Comparison of ENCODE assay signal across 17 cellular contexts in the genomic region with DNA sequence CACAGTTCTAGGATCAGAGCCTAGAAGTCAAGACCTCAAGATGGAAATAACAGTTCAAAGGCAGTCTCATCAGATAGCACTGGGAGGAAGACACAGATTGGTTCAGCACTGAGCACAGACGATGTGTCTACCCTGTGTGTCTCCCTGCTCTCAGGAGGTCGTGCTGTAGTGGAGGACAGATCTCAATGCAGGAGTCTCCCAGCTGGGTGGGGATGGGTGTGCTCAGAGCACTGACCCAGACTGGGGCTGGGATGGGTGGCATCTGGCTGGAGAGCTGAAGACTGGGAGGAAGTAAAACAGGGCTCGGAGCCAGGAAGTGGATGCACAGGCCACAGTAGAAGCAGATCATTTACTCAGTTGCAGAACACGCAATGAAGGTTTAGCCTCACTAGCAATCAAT.
DNase-seq lines count a peak whose midpoint lies in the region; ATAC-seq, FAIRE-seq and TF ChIP-seq lines count a peak whose summit lies in the region.
"Had no signal": no experiment of that assay in that cellular context is flagged by ENCODE, and none has a peak within 500 bp of the region (broad histone marks: within the 10 kb centered on the region; RNA-seq: fewer than 3 reads in every experiment).

No MANE protein-coding gene starts in this region.

- CTCF ChIA-PET in activated CD8-positive, alpha-beta T cell treated with anti-CD3 and anti-CD28 coated beads, Interleukin-2, amount 10 ng/mL, durations not matched to agents 7 days and 5 days (lab: Charles Lee) = no interaction called here

- no peak overlapping the region for H4K5ac ChIP-seq in H9 (ENCODE audit: insufficient read length, low read depth, low read length)

- H2AFZ ChIP-seq in H9 (ENCODE audit: low read length) = no peak overlapping the region

- no peaks in the 10 kb centered on the region for H3K4me1 ChIP-seq in H9 (ENCODE audit: insufficient read depth, low read length)
- H3K4me1 ChIP-seq: vagina had no signal

- no peak overlapping the region for H3K9ac ChIP-seq in H9 (ENCODE audit: extremely low read depth, insufficient read length, low read length)

- H3K4ac ChIP-seq in H9 (ENCODE audit: low read depth, low read length) = no peak overlapping the region

- no peaks in the 10 kb centered on the region for H3K36me3 Mint-ChIP-seq in activated T-cell treated with anti-CD3 and anti-CD28 coated beads, Interleukin-2, amount 50 U/mL, for 24 hours (ENCODE audit: low read depth)
- H3K36me3 Mint-ChIP-seq in activated T-cell treated with anti-CD3 and anti-CD28 coated beads, Interleukin-2, amount 50 U/mL, for 72 hours (ENCODE audit: insufficient read depth in 2 of 2) = peaks cover 0 to 2% of the 10 kb centered on the region in 2 donors
- peaks cover 0 to 16% (median 0%) of the 10 kb centered on the region in 3 experiments; a peak in 4 of 7 replicates for H3K36me3 Mint-ChIP-seq in H9 (ENCODE audit: insufficient read depth in 1 of 3, low read depth in 3 of 3)
- no peaks in the 10 kb centered on the region for H3K36me3 Mint-ChIP-seq in activated CD8-positive, alpha-beta T cell treated with anti-CD3 and anti-CD28 coated beads, Interleukin-2, amount 10 ng/mL, durations not matched to agents 7 days and 5 days (ENCODE audit: low read depth)
- peaks cover under 1 to 6% (median 3%) of the 10 kb centered on the region in 3 donors for H3K36me3 Mint-ChIP-seq in naive thymus-derived CD8-positive, alpha-beta T cell
- H3K36me3 Mint-ChIP-seq: immature natural killer cell had no signal

- H2BK120ac ChIP-seq in H9 (ENCODE audit: low read depth, low read length, poor library complexity, severe bottlenecking) = no peak overlapping the region

- no peak overlapping the region for H3K14ac ChIP-seq in H9 (ENCODE audit: insufficient read depth, low read length)

- no peak overlapping the region for H3K27ac ChIP-seq in H9 (ENCODE audit: insufficient read length, low read depth, low read length)
- H3K27ac ChIP-seq: suprapubic skin, vagina had no signal

- H2BK12ac ChIP-seq in H9 (ENCODE audit: insufficient read length, low read depth, low read length) = no peak overlapping the region

- no CpG with 5 or more reads among the region's 4 CpGs for WGBS in H9 (ENCODE audit: extremely low coverage, insufficient read length, low lambda C conversion rate)

- POLR2A ChIA-PET in activated CD8-positive, alpha-beta T cell treated with anti-CD3 and anti-CD28 coated beads, Interleukin-2, amount 10 ng/mL, durations not matched to agents 7 days and 5 days (lab: Charles Lee) = no interaction called here
- POLR2A ChIA-PET in naive thymus-derived CD8-positive, alpha-beta T cell (lab: Charles Lee) = interaction anchor here (0.7 kb wide), 1 partner anchor 48 kb away, joined by 3 read pairs; no protein-coding TSS in a partner anchor

- no peak overlapping the region for H3K4me2 ChIP-seq in H9 (ENCODE audit: insufficient read depth, insufficient read length, low read length)

- H3K18ac ChIP-seq in H9 (ENCODE audit: insufficient read length, low read depth, low read length) = no peak overlapping the region

- no peak overlapping the region for H3K56ac ChIP-seq in H9 (ENCODE audit: insufficient read length, low read depth, low read length)

- H3K9me3 Mint-ChIP-seq in activated T-cell treated with anti-CD3 and anti-CD28 coated beads, Interleukin-2, amount 50 U/mL, for 24 hours = no peaks in the 10 kb centered on the region
- H3K9me3 Mint-ChIP-seq in activated T-cell treated with anti-CD3 and anti-CD28 coated beads, Interleukin-2, amount 50 U/mL, for 72 hours = no peaks in the 10 kb centered on the region
- H3K9me3 Mint-ChIP-seq in H9 = peaks cover 10 to 16% of the 10 kb centered on the region in 2 experiments; a peak in 4 of 5 replicates
- no peaks in the 10 kb centered on the region for H3K9me3 Mint-ChIP-seq in activated CD8-positive, alpha-beta T cell treated with anti-CD3 and anti-CD28 coated beads, Interleukin-2, amount 10 ng/mL, durations not matched to agents 7 days and 5 days (ENCODE audit: insufficient read depth)
- H3K9me3 Mint-ChIP-seq in naive thymus-derived CD8-positive, alpha-beta T cell = peaks cover 0 to 13% (median 5%) of the 10 kb centered on the region in 9 donors
- H3K9me3 Mint-ChIP-seq: immature natural killer cell had no signal

- H4K8ac ChIP-seq in H9 (replicated peaks; ENCODE audit: insufficient read length, low read depth, low read length) = no peak overlapping the region

- no peak overlapping the region for H3T11ph ChIP-seq in H9 (ENCODE audit: low read length)

- H3K79me2 ChIP-seq in H9 (ENCODE audit: insufficient read depth, low read length) = no peaks in the 10 kb centered on the region

- ATAC-seq in activated T-cell treated with anti-CD3 and anti-CD28 coated beads, Interleukin-2, amount 50 U/mL, for 72 hours (replicated peaks in 1 of 2) = no peak
- ATAC-seq in activated CD8-positive, alpha-beta T cell treated with anti-CD3 and anti-CD28 coated beads, Interleukin-2, amount 10 ng/mL, durations not matched to agents 7 days and 5 days = peak; percentile 42
- peak in 1 of 2 donors; percentile 86 for ATAC-seq in naive thymus-derived CD8-positive, alpha-beta T cell
- ATAC-seq in HG02798 (IDR thresholded peaks at IDR 0.05; ENCODE audit: poor library complexity, unreplicated experiment) = no peak
- ATAC-seq: K562 had no signal

- H3K27me3 ChIP-seq in H9 (ENCODE audit: insufficient read depth, low read length) = no peaks in the 10 kb centered on the region
- H3K27me3 ChIP-seq: suprapubic skin, vagina had no signal

- peaks cover 9% of the 10 kb centered on the region for H3K4me1 Mint-ChIP-seq in activated T-cell treated with anti-CD3 and anti-CD28 coated beads, Interleukin-2, amount 50 U/mL, for 24 hours (ENCODE audit: low read depth)
- H3K4me1 Mint-ChIP-seq in activated T-cell treated with anti-CD3 and anti-CD28 coated beads, Interleukin-2, amount 50 U/mL, for 72 hours (ENCODE audit: low read depth) = peaks cover 8% of the 10 kb centered on the region
- no peaks in the 10 kb centered on the region; a peak in 1 of 4 replicates for H3K4me1 Mint-ChIP-seq in H9
- peaks cover 8% of the 10 kb centered on the region for H3K4me1 Mint-ChIP-seq in activated CD8-positive, alpha-beta T cell treated with anti-CD3 and anti-CD28 coated beads, Interleukin-2, amount 10 ng/mL, durations not matched to agents 7 days and 5 days (ENCODE audit: low read depth)
- peaks cover 12 to 23% (median 14%) of the 10 kb centered on the region in 4 donors for H3K4me1 Mint-ChIP-seq in naive thymus-derived CD8-positive, alpha-beta T cell
- H3K4me1 Mint-ChIP-seq: immature natural killer cell had no signal

- no peak overlapping the region for H2BK20ac ChIP-seq in H9 (ENCODE audit: low read depth, low read length, poor library complexity, severe bottlenecking)

- no peak for FAIRE-seq in HTR-8/SVneo (lab: Jason Lieb, UNC)
- FAIRE-seq: K562 had no signal

- H3K27ac Mint-ChIP-seq in activated T-cell treated with anti-CD3 and anti-CD28 coated beads, Interleukin-2, amount 50 U/mL, for 24 hours = peak overlapping the region; percentile 8
- H3K27ac Mint-ChIP-seq in activated T-cell treated with anti-CD3 and anti-CD28 coated beads, Interleukin-2, amount 50 U/mL, for 72 hours = no peak overlapping the region
- no peak overlapping the region for H3K27ac Mint-ChIP-seq in H9
- H3K27ac Mint-ChIP-seq in activated CD8-positive, alpha-beta T cell treated with anti-CD3 and anti-CD28 coated beads, Interleukin-2, amount 10 ng/mL, durations not matched to agents 7 days and 5 days = peak overlapping the region; percentile 82
- peak overlapping the region in 9 of 10 donors; percentile 36 to 90 (median 68) for H3K27ac Mint-ChIP-seq in naive thymus-derived CD8-positive, alpha-beta T cell
- H3K27ac Mint-ChIP-seq: activated naive CD4-positive, alpha-beta T cell treated with anti-CD3 and anti-CD28 coated beads for 36 hours; immature natural killer cell had no signal

- no peak for DNase-seq in activated T-cell treated with anti-CD3 and anti-CD28 coated beads, Interleukin-2, amount 50 U/mL, for 24 hours
- DNase-seq in activated T-cell treated with anti-CD3 and anti-CD28 coated beads, Interleukin-2, amount 50 U/mL, for 72 hours = no peak
- DNase-seq in H9 = peak; percentile 24
- DNase-seq in activated CD8-positive, alpha-beta T cell treated with anti-CD3 and anti-CD28 coated beads, Interleukin-2, amount 10 ng/mL, durations not matched to agents 7 days and 5 days = no peak
- no peak for DNase-seq in naive thymus-derived CD8-positive, alpha-beta T cell
- DNase-seq in HTR-8/SVneo (ENCODE audit: insufficient read length, low spot score) = no peak
- DNase-seq in activated CD4-positive, alpha-beta T cell treated with anti-CD3 and anti-CD28 coated beads, Interleukin-2, amount 50 U/mL, for 4 hours = no peak
- DNase-seq: activated CD4-positive, alpha-beta T cell treated with anti-CD3 and anti-CD28 coated beads for 1 hour; activated naive CD4-positive, alpha-beta T cell treated with anti-CD3 and anti-CD28 coated beads for 36 hours; DMS153; immature natural killer cell; NCI-H187; NCI-H526 treated with DMSO at 0.1 percent for 48 hours had no signal

- H3K9me3 ChIP-seq in H9 (ENCODE audit: control insufficient read depth, low read depth, low read length) = no peaks in the 10 kb centered on the region
- H3K9me3 ChIP-seq: suprapubic skin, vagina had no signal

- H4K20me1 ChIP-seq in H9 (ENCODE audit: control insufficient read depth, insufficient read depth, insufficient read length) = no peaks in the 10 kb centered on the region

- no peak overlapping the region for H2AK5ac ChIP-seq in H9 (ENCODE audit: insufficient read length, low read length)

- no peak overlapping the region for H2BK5ac ChIP-seq in H9 (ENCODE audit: insufficient read length, low read length)

- H2BK15ac ChIP-seq in H9 (ENCODE audit: low read depth, low read length) = no peak overlapping the region

- no peak overlapping the region for H4K91ac ChIP-seq in H9 (ENCODE audit: insufficient read length, low read depth, low read length)

- H3K23me2 ChIP-seq in H9 (ENCODE audit: insufficient read length, low read depth, low read length, poor library complexity, severe bottlenecking) = no peaks in the 10 kb centered on the region

- H3K79me1 ChIP-seq in H9 (ENCODE audit: insufficient read depth, low read depth, low read length, poor library complexity, severe bottlenecking) = no peaks in the 10 kb centered on the region

- H3K4me3 Mint-ChIP-seq in activated T-cell treated with anti-CD3 and anti-CD28 coated beads, Interleukin-2, amount 50 U/mL, for 24 hours = no peak overlapping the region
- peak overlapping the region in 1 of 2 donors; percentile 59 for H3K4me3 Mint-ChIP-seq in activated T-cell treated with anti-CD3 and anti-CD28 coated beads, Interleukin-2, amount 50 U/mL, for 72 hours
- H3K4me3 Mint-ChIP-seq in H9 = no peak overlapping the region
- no peak overlapping the region for H3K4me3 Mint-ChIP-seq in activated CD8-positive, alpha-beta T cell treated with anti-CD3 and anti-CD28 coated beads, Interleukin-2, amount 10 ng/mL, durations not matched to agents 7 days and 5 days
- peak overlapping the region in 4 of 10 donors; percentile 11 to 69 (median 64) for H3K4me3 Mint-ChIP-seq in naive thymus-derived CD8-positive, alpha-beta T cell
- H3K4me3 Mint-ChIP-seq: activated naive CD4-positive, alpha-beta T cell treated with anti-CD3 and anti-CD28 coated beads for 36 hours; immature natural killer cell had no signal

- no peak for TF ChIP-seq CTCF in H9 (conservative IDR thresholded peaks at IDR 0.05)

- H3K23ac ChIP-seq in H9 (ENCODE audit: insufficient read length, low read depth, low read length) = no peak overlapping the region

- H3K27me3 Mint-ChIP-seq in activated T-cell treated with anti-CD3 and anti-CD28 coated beads, Interleukin-2, amount 50 U/mL, for 24 hours = no peaks in the 10 kb centered on the region
- no peaks in the 10 kb centered on the region for H3K27me3 Mint-ChIP-seq in activated T-cell treated with anti-CD3 and anti-CD28 coated beads, Interleukin-2, amount 50 U/mL, for 72 hours (ENCODE audit: low read depth)
- H3K27me3 Mint-ChIP-seq in H9 (ENCODE audit: low read depth) = peaks cover 8% of the 10 kb centered on the region
- H3K27me3 Mint-ChIP-seq in activated CD8-positive, alpha-beta T cell treated with anti-CD3 and anti-CD28 coated beads, Interleukin-2, amount 10 ng/mL, durations not matched to agents 7 days and 5 days (ENCODE audit: low read depth) = no peaks in the 10 kb centered on the region
- H3K27me3 Mint-ChIP-seq in naive thymus-derived CD8-positive, alpha-beta T cell = no peaks in the 10 kb centered on the region

Comparison
In these comparisons a context has a peak if more than half of its experiments do, and no peak if none do; other contexts are left out.
1. H3K27ac Mint-ChIP-seq: peak in activated T-cell treated with anti-CD3 and anti-CD28 coated beads, Interleukin-2, amount 50 U/mL, for 24 hours (single experiment), activated CD8-positive, alpha-beta T cell treated with anti-CD3 and anti-CD28 coated beads, Interleukin-2, amount 10 ng/mL, durations not matched to agents 7 days and 5 days (single experiment) and naive thymus-derived CD8-positive, alpha-beta T cell (9 of 10); none in activated T-cell treated with anti-CD3 and anti-CD28 coated beads, Interleukin-2, amount 50 U/mL, for 72 hours (single experiment) and H9 (0 of 3).